ENCODE assay signal across 8 cellular contexts in genomic region chrX:81201692-81202412, GRCh38. TPM values are rescaled to one million over a fixed set of nuclear protein-coding genes. Genes with fewer than 3 reads are reported as not detected.
DNase-seq lines count a peak whose midpoint lies in the region; ATAC-seq, FAIRE-seq and TF ChIP-seq lines count a peak whose summit lies in the region.

Gene HMGN5, minus strand, starts transcription at chrX:81201913. Its CDS starts 80,364 bp downstream, at chrX:81121549.
Gene SH3BGRL, plus strand, starts transcription at chrX:81202102. Its CDS starts 99 bp downstream, at chrX:81202201.

- H3K4me3 ChIP-seq in choroid plexus epithelial cell (ENCODE audit: low read depth, low read length) (peak within 1 kb of the TSS; percentile 74), kidney epithelial cell (ENCODE audit: low read depth, low read length) (peak within 1 kb of the TSS; percentile 73)

- peak; percentile 77 for FAIRE-seq in GM12892 (lab: Jason Lieb, UNC)

- no peaks in the 10 kb centered on the region for H3K27me3 ChIP-seq in kidney epithelial cell (ENCODE audit: control insufficient read depth, insufficient read depth, low read length)

- H3K36me3 ChIP-seq in kidney epithelial cell (ENCODE audit: control insufficient read depth, insufficient read depth, low read length), result no peaks in the 10 kb centered on the region

- peak; percentile 93 for ATAC-seq in HG02623 (IDR thresholded peaks at IDR 0.05; ENCODE audit: unreplicated experiment)

- TF ChIP-seq CTCF in choroid plexus epithelial cell (conservative IDR thresholded peaks at IDR 0.05; ENCODE audit: low read depth, low read length) (no peak), kidney epithelial cell (IDR thresholded peaks at IDR 0.05; ENCODE audit: insufficient read depth, low read length, poor library complexity, severe bottlenecking) (no peak)

- DNase-seq in GM12892 (ENCODE audit: insufficient read length) (peak; percentile 12), NCI-H2081 treated with DMSO at 0.1 percent for 48 hours (lab: John Stamatoyannopoulos, UW) (peak; percentile 30), choroid plexus epithelial cell (ENCODE audit: low read depth) (peak; percentile 93), kidney epithelial cell (ENCODE audit: low read depth) (peak; percentile 54), NCI-H2029 treated with DMSO at 0.1 percent for 48 hours (lab: John Stamatoyannopoulos, UW) (no peak)
- DNase-seq in activated CD4-positive, alpha-beta T cell treated with anti-CD3 and anti-CD28 coated beads for 1 hour, result peak; percentile 48
- DNase-seq in stimulated activated CD4-positive, alpha-beta T cell treated with anti-CD3 and anti-CD28 coated beads, Interleukin-15, amount 100 ng/mL, for 24 hours, result peak; percentile 76

- no peak for TF ChIP-seq POLR2A in GM12892 (IDR thresholded peaks at IDR 0.05; ENCODE audit: low read depth, low read length)

RNA-seq across cellular contexts. Expression of gene HMGN5, which starts in this region (rescaled TPM):
- polyA plus RNA-seq in GM12892 (2012; ENCODE audit: missing spikeins), result 14.0 TPM
- total RNA-seq in kidney epithelial cell, result 0.96 and 2.0 TPM in 2 replicates

RNA-seq across cellular contexts. Expression of gene SH3BGRL, which starts in this region (rescaled TPM):
- polyA plus RNA-seq in GM12892 (2012; ENCODE audit: missing spikeins), result 127 TPM
- total RNA-seq in kidney epithelial cell, result 32.9 and 33.5 TPM in 2 replicates
